ENCODE assay signal across 9 cellular contexts in the genomic region with DNA sequence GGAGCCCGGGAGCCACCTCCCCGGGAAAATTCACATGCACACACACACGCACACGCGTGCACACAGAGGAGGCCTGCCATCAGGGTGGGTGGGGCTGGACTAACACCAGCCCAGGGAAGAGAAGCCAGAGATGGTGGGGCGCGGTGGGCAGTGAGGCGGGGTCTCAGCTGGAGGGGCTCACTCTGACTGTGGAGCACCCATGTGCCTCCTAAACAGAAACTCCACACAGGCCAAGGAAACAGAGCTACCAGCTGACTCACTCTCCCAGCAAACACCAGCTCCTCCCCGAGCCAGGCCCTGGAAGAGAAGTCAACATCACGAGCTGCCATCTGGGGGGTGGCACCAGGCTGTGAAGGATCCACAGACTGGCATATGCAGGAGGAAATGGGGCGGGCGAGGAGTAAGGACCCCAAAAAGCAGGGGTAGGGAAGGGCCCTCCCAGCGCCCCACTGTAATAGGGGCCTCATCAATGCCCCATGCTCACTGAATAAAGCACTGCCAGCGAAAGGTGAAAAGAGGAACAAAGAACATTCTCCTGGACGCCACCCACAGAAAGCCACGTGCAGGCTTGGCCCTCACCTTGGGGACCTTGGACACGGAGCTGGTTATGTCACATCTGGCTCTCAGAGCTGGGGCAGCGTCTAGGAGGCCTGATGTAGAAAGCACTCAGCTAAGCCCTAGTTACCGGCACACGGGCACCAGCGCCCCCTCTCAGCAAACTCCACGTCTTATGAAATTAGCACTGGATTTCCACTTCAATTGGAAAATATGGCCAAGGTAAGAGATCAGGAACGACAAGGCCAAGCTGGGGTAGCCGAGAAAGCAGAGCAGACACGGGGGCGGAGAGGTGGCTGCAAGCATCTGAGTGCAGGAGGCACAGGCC. TPM values are rescaled to one million over a fixed set of nuclear protein-coding genes. Genes with fewer than 3 reads are reported as not detected.
DNase-seq lines count a peak whose midpoint lies in the region; ATAC-seq and TF ChIP-seq lines count a peak whose summit lies in the region.
"Had no signal": no experiment of that assay in that cellular context is flagged by ENCODE, and none has a peak within 500 bp of the region (broad histone marks: within the 10 kb centered on the region; RNA-seq: fewer than 3 reads in every experiment).

No MANE protein-coding gene starts in this region.

- TF ChIP-seq CTCF in HFFc6 (IDR thresholded peaks at IDR 0.05): peak; percentile 44

- peaks cover 5% of the 10 kb centered on the region; the same call in 1 of the 2 replicates for H3K36me3 Mint-ChIP-seq in HFFc6 (ENCODE audit: low read depth)
- H3K36me3 Mint-ChIP-seq in naive thymus-derived CD8-positive, alpha-beta T cell: no peaks in the 10 kb centered on the region

- H3K4me3 Mint-ChIP-seq in HFFc6: peak overlapping the region; percentile 87
- H3K4me3 Mint-ChIP-seq in naive thymus-derived CD8-positive, alpha-beta T cell: peak overlapping the region in 1 of 10 donors; percentile 20

- ATAC-seq in HG03439 (IDR thresholded peaks at IDR 0.05; ENCODE audit: unreplicated experiment): no peak
- no peak for ATAC-seq in HG02884 (IDR thresholded peaks at IDR 0.05; ENCODE audit: unreplicated experiment)
- ATAC-seq in naive thymus-derived CD8-positive, alpha-beta T cell: no peak

- H3K4me1 Mint-ChIP-seq in HFFc6 (ENCODE audit: low read depth): peaks cover 58% of the 10 kb centered on the region
- peaks cover 12 to 42% (median 27%) of the 10 kb centered on the region in 4 donors for H3K4me1 Mint-ChIP-seq in naive thymus-derived CD8-positive, alpha-beta T cell

- DNase-seq in Daoy (ENCODE audit: low read depth) (peak; percentile 92), HFFc6 (peak; percentile 72), SHP77 treated with DMSO at 0.1 percent for 48 hours (lab: John Stamatoyannopoulos, UW) (peak; percentile 18), fibroblast of gingiva (ENCODE audit: low read depth) (peak; percentile 77), myocyte (ENCODE audit: low read depth) (peak; percentile 85)
- no peak for DNase-seq in naive thymus-derived CD8-positive, alpha-beta T cell

- H3K27me3 Mint-ChIP-seq in HFFc6 (ENCODE audit: insufficient read depth): no peaks in the 10 kb centered on the region; the same call in 1 of the 2 replicates
- H3K27me3 Mint-ChIP-seq in naive thymus-derived CD8-positive, alpha-beta T cell: no peaks in the 10 kb centered on the region

- POLR2A ChIA-PET in naive thymus-derived CD8-positive, alpha-beta T cell (lab: Charles Lee): interaction anchor here (0.6 to 5.7 kb wide), 4 partner anchors 8 to 32 kb away, joined by 3 to 58 read pairs (median 18); partner anchors contain the start of gene INF2

- no peaks in the 10 kb centered on the region for H3K9me3 Mint-ChIP-seq in HFFc6
- H3K9me3 Mint-ChIP-seq in naive thymus-derived CD8-positive, alpha-beta T cell: no peaks in the 10 kb centered on the region
- H3K9me3 Mint-ChIP-seq: T-helper 1 cell treated with Interleukin-12 subunit alpha and Interleukin-12 subunit beta and Interleukin-4 antibody, amounts not matched to agents 30 μg/mL and 1 μg/mL, for 36 hours had no signal

- H3K27ac Mint-ChIP-seq in HFFc6: peak overlapping the region; percentile 100
- peak overlapping the region in 1 of 10 donors; percentile 35 for H3K27ac Mint-ChIP-seq in naive thymus-derived CD8-positive, alpha-beta T cell
- H3K27ac Mint-ChIP-seq: T-helper 1 cell treated with Interleukin-12 subunit alpha and Interleukin-12 subunit beta and Interleukin-4 antibody, amounts not matched to agents 30 μg/mL and 1 μg/mL, for 36 hours had no signal

RNA-seq across cellular contexts. Expression of gene INF2, which starts 8.4 kb away (rescaled TPM):
- total RNA-seq in Daoy (2014; rRNA removed; shearing (Covaris generic)): 40.6 and 48.9 TPM in 2 replicates
- 100 to 1,000 TPM; 111 to 121 (median 116) TPM for total RNA-seq in HFFc6 (2021; fragmentation: NEBNext Ultra II Directional; extraction: Animal tissue kit (Norgen Biotek cat#: 25700))
- 87.3 and 113 TPM in 2 replicates for total RNA-seq in myocyte
- 122 TPM for polyA plus RNA-seq in myocyte (2012)
- total RNA-seq in naive thymus-derived CD8-positive, alpha-beta T cell: 100 to 1,000 TPM; 114 to 121 TPM
- polyA plus RNA-seq in naive thymus-derived CD8-positive, alpha-beta T cell: 1 to 10 TPM; 1.8 to 7.6 (median 5.1) TPM

RNA-seq across cellular contexts. Expression of gene ADSS1, which starts 43.0 kb away (rescaled TPM):
- 0.57 and 2.7 TPM in 2 replicates for total RNA-seq in Daoy (2014; rRNA removed; shearing (Covaris generic))
- total RNA-seq in HFFc6 (2021; fragmentation: NEBNext Ultra II Directional; extraction: Animal tissue kit (Norgen Biotek cat#: 25700)): 1 to 10 TPM; 2.7 to 3.7 (median 3.3) TPM
- 11.2 and 20.2 TPM in 2 replicates for total RNA-seq in myocyte
- 11.3 TPM for polyA plus RNA-seq in myocyte (2012)
- 1 to 10 TPM; 5.1 to 5.5 TPM for total RNA-seq in naive thymus-derived CD8-positive, alpha-beta T cell
- 1 to 10 TPM in 2 of 3 donors, under 1 TPM in 1; 0.61 to 3.1 (median 1.4) TPM for polyA plus RNA-seq in naive thymus-derived CD8-positive, alpha-beta T cell

Comparison
In these comparisons a context has a peak if more than half of its experiments do, and no peak if none do; other contexts are left out.
1. DNase-seq: peak in Daoy (single experiment), HFFc6 (single experiment), SHP77 treated with DMSO at 0.1 percent for 48 hours (single experiment), fibroblast of gingiva (single experiment) and myocyte (single experiment); none in naive thymus-derived CD8-positive, alpha-beta T cell (0 of 10).